ENCODE assay signal across 1 cellular context in genomic region chr6:43771210-43771857, GRCh38.
TF ChIP-seq lines count a peak whose summit lies in the region.

No MANE protein-coding gene starts in this region.

TF ChIP-seq in HEK293, 187 proteins besides CTCF, POLR2A, EP300 and RAD21 (continued from another document and continues in another):
- no peak for TF ChIP-seq ZSCAN4 (tag by site-specific recombination; IDR thresholded peaks at IDR 0.05)
- no peak for TF ChIP-seq HOXC10 (CRISPR knock-in tag; IDR thresholded peaks at IDR 0.05)
- TF ChIP-seq BCL11B (tag by site-specific recombination; IDR thresholded peaks at IDR 0.05; ENCODE audit: low read depth), result peak; percentile 65; the same call in 1 of the 2 replicates
- TF ChIP-seq SP7 (tag by site-specific recombination; IDR thresholded peaks at IDR 0.05), result peak; percentile 81
- peak; percentile 63 for TF ChIP-seq KLF10 (tag by site-specific recombination; IDR thresholded peaks at IDR 0.05)
- TF ChIP-seq ZFP37 (tag by site-specific recombination; IDR thresholded peaks at IDR 0.05), result 0 out of 2 replicates have a peak, but pooled peaks have one; percentile 10
- TF ChIP-seq, protein P1, sequence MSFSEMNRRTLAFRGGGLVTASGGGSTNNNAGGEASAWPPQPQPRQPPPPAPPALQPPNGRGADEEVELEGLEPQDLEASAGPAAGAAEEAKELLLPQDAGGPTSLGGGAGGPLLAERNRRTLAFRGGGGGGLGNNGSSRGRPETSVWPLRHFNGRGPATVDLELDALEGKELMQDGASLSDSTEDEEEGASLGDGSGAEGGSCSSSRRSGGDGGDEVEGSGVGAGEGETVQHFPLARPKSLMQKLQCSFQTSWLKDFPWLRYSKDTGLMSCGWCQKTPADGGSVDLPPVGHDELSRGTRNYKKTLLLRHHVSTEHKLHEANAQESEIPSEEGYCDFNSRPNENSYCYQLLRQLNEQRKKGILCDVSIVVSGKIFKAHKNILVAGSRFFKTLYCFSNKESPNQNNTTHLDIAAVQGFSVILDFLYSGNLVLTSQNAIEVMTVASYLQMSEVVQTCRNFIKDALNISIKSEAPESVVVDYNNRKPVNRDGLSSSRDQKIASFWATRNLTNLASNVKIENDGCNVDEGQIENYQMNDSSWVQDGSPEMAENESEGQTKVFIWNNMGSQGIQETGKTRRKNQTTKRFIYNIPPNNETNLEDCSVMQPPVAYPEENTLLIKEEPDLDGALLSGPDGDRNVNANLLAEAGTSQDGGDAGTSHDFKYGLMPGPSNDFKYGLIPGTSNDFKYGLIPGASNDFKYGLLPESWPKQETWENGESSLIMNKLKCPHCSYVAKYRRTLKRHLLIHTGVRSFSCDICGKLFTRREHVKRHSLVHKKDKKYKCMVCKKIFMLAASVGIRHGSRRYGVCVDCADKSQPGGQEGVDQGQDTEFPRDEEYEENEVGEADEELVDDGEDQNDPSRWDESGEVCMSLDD (tag by site-specific recombination; IDR thresholded peaks at IDR 0.05), result peak; percentile 90
- no peak for TF ChIP-seq ZNF530 (tag by site-specific recombination; IDR thresholded peaks at IDR 0.05; ENCODE audit: low read depth)
- TF ChIP-seq, protein P2, sequence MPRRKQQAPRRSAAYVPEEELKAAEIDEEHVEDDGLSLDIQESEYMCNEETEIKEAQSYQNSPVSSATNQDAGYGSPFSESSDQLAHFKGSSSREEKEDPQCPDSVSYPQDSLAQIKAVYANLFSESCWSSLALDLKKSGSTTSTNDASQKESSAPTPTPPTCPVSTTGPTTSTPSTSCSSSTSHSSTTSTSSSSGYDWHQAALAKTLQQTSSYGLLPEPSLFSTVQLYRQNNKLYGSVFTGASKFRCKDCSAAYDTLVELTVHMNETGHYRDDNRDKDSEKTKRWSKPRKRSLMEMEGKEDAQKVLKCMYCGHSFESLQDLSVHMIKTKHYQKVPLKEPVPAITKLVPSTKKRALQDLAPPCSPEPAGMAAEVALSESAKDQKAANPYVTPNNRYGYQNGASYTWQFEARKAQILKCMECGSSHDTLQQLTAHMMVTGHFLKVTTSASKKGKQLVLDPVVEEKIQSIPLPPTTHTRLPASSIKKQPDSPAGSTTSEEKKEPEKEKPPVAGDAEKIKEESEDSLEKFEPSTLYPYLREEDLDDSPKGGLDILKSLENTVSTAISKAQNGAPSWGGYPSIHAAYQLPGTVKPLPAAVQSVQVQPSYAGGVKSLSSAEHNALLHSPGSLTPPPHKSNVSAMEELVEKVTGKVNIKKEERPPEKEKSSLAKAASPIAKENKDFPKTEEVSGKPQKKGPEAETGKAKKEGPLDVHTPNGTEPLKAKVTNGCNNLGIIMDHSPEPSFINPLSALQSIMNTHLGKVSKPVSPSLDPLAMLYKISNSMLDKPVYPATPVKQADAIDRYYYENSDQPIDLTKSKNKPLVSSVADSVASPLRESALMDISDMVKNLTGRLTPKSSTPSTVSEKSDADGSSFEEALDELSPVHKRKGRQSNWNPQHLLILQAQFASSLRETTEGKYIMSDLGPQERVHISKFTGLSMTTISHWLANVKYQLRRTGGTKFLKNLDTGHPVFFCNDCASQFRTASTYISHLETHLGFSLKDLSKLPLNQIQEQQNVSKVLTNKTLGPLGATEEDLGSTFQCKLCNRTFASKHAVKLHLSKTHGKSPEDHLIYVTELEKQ (tag by site-specific recombination; IDR thresholded peaks at IDR 0.05; ENCODE audit: borderline replicate concordance), result peak; percentile 45; the same call in 1 of the 2 replicates
- no peak for TF ChIP-seq ZNF792 (tag by site-specific recombination; IDR thresholded peaks at IDR 0.05)
- peak; percentile 94 for TF ChIP-seq KLF8 (tag by site-specific recombination; IDR thresholded peaks at IDR 0.05)
- TF ChIP-seq ZNF341 (tag by site-specific recombination; IDR thresholded peaks at IDR 0.05; ENCODE audit: low read depth), result peak; percentile 45; the same call in 1 of the 2 replicates
- TF ChIP-seq ZBTB7A (tag by site-specific recombination; IDR thresholded peaks at IDR 0.05; ENCODE audit: low read depth), result peak; percentile 99
- no peak for TF ChIP-seq ZNF610 (tag by site-specific recombination; IDR thresholded peaks at IDR 0.05; ENCODE audit: borderline replicate concordance)
- no peak for TF ChIP-seq ZNF248 (tag by site-specific recombination; IDR thresholded peaks at IDR 0.05)
- TF ChIP-seq, protein P3, sequence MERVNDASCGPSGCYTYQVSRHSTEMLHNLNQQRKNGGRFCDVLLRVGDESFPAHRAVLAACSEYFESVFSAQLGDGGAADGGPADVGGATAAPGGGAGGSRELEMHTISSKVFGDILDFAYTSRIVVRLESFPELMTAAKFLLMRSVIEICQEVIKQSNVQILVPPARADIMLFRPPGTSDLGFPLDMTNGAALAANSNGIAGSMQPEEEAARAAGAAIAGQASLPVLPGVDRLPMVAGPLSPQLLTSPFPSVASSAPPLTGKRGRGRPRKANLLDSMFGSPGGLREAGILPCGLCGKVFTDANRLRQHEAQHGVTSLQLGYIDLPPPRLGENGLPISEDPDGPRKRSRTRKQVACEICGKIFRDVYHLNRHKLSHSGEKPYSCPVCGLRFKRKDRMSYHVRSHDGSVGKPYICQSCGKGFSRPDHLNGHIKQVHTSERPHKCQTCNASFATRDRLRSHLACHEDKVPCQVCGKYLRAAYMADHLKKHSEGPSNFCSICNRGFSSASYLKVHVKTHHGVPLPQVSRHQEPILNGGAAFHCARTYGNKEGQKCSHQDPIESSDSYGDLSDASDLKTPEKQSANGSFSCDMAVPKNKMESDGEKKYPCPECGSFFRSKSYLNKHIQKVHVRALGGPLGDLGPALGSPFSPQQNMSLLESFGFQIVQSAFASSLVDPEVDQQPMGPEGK (tag by site-specific recombination; IDR thresholded peaks at IDR 0.05), result peak; percentile 98
- TF ChIP-seq SP3 (tag by site-specific recombination; IDR thresholded peaks at IDR 0.05), result peak; percentile 90
- TF ChIP-seq, protein P4, sequence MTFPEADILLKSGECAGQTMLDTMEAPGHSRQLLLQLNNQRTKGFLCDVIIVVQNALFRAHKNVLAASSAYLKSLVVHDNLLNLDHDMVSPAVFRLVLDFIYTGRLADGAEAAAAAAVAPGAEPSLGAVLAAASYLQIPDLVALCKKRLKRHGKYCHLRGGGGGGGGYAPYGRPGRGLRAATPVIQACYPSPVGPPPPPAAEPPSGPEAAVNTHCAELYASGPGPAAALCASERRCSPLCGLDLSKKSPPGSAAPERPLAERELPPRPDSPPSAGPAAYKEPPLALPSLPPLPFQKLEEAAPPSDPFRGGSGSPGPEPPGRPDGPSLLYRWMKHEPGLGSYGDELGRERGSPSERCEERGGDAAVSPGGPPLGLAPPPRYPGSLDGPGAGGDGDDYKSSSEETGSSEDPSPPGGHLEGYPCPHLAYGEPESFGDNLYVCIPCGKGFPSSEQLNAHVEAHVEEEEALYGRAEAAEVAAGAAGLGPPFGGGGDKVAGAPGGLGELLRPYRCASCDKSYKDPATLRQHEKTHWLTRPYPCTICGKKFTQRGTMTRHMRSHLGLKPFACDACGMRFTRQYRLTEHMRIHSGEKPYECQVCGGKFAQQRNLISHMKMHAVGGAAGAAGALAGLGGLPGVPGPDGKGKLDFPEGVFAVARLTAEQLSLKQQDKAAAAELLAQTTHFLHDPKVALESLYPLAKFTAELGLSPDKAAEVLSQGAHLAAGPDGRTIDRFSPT (tag by site-specific recombination; IDR thresholded peaks at IDR 0.05), result peak; percentile 90; the same call in 1 of the 2 replicates
- peak; percentile 72; the same call in 1 of the 2 replicates for TF ChIP-seq ZXDB (tag by site-specific recombination; IDR thresholded peaks at IDR 0.05)
- TF ChIP-seq ZNF391 (tag by site-specific recombination; IDR thresholded peaks at IDR 0.05; ENCODE audit: borderline replicate concordance, low read depth), result peak; percentile 40; the same call in 1 of the 2 replicates
- no peak for TF ChIP-seq ZNF138 (tag by site-specific recombination; IDR thresholded peaks at IDR 0.05; ENCODE audit: borderline replicate concordance)
- no peak for TF ChIP-seq ZNF473 (tag by site-specific recombination; IDR thresholded peaks at IDR 0.05)
- TF ChIP-seq ZNF132 (tag by site-specific recombination; IDR thresholded peaks at IDR 0.05; ENCODE audit: borderline replicate concordance), result no peak
- no peak for TF ChIP-seq ZNF701 (tag by site-specific recombination; IDR thresholded peaks at IDR 0.05)
- TF ChIP-seq ZNF2 (tag by site-specific recombination; IDR thresholded peaks at IDR 0.05), result peak; percentile 65
- 0 out of 2 replicates have a peak, but pooled peaks have one; percentile 54 for TF ChIP-seq ZNF692 (tag by site-specific recombination; IDR thresholded peaks at IDR 0.05)
- peak; percentile 54; the same call in 1 of the 2 replicates for TF ChIP-seq KLF7 (tag by site-specific recombination; IDR thresholded peaks at IDR 0.05; ENCODE audit: borderline replicate concordance)
- peak; percentile 79 for TF ChIP-seq ZNF561 (tag by site-specific recombination; IDR thresholded peaks at IDR 0.05; ENCODE audit: borderline replicate concordance)
- TF ChIP-seq PBX3 (CRISPR knock-in tag; IDR thresholded peaks at IDR 0.05), result peak; percentile 89; the same call in 1 of the 2 replicates
- TF ChIP-seq EGR2 (tag by site-specific recombination; IDR thresholded peaks at IDR 0.05; ENCODE audit: low read depth), result peak; percentile 99
- TF ChIP-seq, protein P5, sequence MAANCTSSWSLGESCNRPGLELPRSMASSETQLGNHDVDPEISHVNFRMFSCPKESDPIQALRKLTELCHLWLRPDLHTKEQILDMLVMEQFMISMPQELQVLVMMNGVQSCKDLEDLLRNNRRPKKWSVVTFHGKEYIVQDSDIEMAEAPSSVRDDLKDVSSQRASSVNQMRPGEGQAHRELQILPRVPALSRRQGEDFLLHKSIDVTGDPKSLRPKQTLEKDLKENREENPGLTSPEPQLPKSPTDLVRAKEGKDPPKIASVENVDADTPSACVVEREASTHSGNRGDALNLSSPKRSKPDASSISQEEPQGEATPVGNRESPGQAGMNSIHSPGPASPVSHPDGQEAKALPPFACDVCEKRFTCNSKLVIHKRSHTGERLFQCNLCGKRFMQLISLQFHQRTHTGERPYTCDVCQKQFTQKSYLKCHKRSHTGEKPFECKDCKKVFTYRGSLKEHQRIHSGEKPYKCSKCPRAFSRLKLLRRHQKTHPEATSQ (tag by site-specific recombination; IDR thresholded peaks at IDR 0.05), result peak; percentile 77; the same call in 1 of the 2 replicates
- 0 out of 2 replicates have a peak, but pooled peaks have one; percentile 29 for TF ChIP-seq ZNF423 (tag by site-specific recombination; IDR thresholded peaks at IDR 0.05)
- no peak for TF ChIP-seq ZNF140 (tag by site-specific recombination; IDR thresholded peaks at IDR 0.05)
- TF ChIP-seq ZEB2 (tag by site-specific recombination; IDR thresholded peaks at IDR 0.05), result peak; percentile 81
- TF ChIP-seq ZNF10 (tag by site-specific recombination; IDR thresholded peaks at IDR 0.05), result 0 out of 2 replicates have a peak, but pooled peaks have one; percentile 9
- peak; percentile 72; the same call in 1 of the 2 replicates for TF ChIP-seq ZNF785 (tag by site-specific recombination; IDR thresholded peaks at IDR 0.05)
- peak; percentile 33; the same call in 1 of the 2 replicates for TF ChIP-seq ZFP69B (tag by site-specific recombination; IDR thresholded peaks at IDR 0.05)
- TF ChIP-seq ZNF600 (tag by site-specific recombination; IDR thresholded peaks at IDR 0.05), result peak; percentile 78; the same call in 1 of the 2 replicates
- peak; percentile 72 for TF ChIP-seq KLF1 (tag by site-specific recombination; IDR thresholded peaks at IDR 0.05)
- TF ChIP-seq GLIS1 (tag by site-specific recombination; IDR thresholded peaks at IDR 0.05), result peak; percentile 77
- TF ChIP-seq, protein P6, sequence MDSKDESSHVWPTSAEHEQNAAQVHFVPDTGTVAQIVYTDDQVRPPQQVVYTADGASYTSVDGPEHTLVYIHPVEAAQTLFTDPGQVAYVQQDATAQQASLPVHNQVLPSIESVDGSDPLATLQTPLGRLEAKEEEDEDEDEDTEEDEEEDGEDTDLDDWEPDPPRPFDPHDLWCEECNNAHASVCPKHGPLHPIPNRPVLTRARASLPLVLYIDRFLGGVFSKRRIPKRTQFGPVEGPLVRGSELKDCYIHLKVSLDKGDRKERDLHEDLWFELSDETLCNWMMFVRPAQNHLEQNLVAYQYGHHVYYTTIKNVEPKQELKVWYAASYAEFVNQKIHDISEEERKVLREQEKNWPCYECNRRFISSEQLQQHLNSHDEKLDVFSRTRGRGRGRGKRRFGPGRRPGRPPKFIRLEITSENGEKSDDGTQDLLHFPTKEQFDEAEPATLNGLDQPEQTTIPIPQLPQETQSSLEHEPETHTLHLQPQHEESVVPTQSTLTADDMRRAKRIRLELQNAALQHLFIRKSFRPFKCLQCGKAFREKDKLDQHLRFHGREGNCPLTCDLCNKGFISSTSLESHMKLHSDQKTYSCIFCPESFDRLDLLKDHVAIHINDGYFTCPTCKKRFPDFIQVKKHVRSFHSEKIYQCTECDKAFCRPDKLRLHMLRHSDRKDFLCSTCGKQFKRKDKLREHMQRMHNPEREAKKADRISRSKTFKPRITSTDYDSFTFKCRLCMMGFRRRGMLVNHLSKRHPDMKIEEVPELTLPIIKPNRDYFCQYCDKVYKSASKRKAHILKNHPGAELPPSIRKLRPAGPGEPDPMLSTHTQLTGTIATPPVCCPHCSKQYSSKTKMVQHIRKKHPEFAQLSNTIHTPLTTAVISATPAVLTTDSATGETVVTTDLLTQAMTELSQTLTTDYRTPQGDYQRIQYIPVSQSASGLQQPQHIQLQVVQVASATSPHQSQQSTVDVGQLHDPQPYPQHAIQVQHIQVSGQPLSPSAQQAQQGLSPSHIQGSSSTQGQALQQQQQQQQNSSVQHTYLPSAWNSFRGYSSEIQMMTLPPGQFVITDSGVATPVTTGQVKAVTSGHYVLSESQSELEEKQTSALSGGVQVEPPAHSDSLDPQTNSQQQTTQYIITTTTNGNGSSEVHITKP (tag by site-specific recombination; IDR thresholded peaks at IDR 0.05), result peak; percentile 100
